14 cellular contexts compared by ENCODE assay signal in the genomic region with DNA sequence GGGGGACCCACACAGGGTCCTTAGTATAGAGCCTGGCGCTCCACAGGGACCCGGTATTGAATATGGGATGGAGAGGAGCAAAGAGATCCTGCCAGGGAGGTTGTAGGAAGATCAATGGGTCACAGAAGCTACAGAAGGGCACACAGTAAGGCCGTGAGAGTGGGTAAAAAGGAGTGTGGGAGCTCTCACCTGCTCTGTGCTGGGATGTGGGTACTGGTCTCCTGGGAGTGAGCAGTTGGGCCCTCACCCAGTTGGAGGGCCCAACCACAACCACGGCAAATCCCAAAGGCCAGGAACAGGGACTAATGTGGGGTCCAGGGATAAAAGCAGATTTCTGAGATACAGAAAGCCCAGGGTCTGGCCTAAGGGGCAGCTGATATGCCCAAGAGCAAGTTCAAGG. TPM values are rescaled to one million over a fixed set of nuclear protein-coding genes. Genes with fewer than 3 reads are reported as not detected.
A peak's percentile ranks its signal among the peaks of the same experiment; 100 is the strongest.
DNase-seq lines count a peak whose midpoint lies in the region; ATAC-seq and TF ChIP-seq lines count a peak whose summit lies in the region.
"Had no signal": no experiment of that assay in that cellular context is flagged by ENCODE, and none has a peak within 500 bp of the region (broad histone marks: within the 10 kb centered on the region; RNA-seq: fewer than 3 reads in every experiment).

No MANE protein-coding gene starts in this region.

- peak overlapping the region; percentile 14 to 37 for H3K27ac Mint-ChIP-seq in stimulated activated naive CD8-positive, alpha-beta T cell treated with anti-CD3 and anti-CD28 coated beads, Interleukin-15, amount 100 ng/mL, for 72 hours
- no peak overlapping the region for H3K27ac Mint-ChIP-seq in osteocyte (ENCODE audit: unreplicated experiment)

- intact Hi-C loops in adrenal gland (cut with DNase I) = loop anchor here in 1 of 2 donors (5.0 kb wide), 2 partner anchors 71 to 196 kb away; a partner anchor contains a TSS

- no peak for TF ChIP-seq POLR2A in adrenal gland (IDR thresholded peaks at IDR 0.05)

- H3K4me3 Mint-ChIP-seq in stimulated activated naive CD8-positive, alpha-beta T cell treated with anti-CD3 and anti-CD28 coated beads, Interleukin-15, amount 100 ng/mL, for 72 hours = no peak overlapping the region
- H3K4me3 Mint-ChIP-seq in osteocyte (ENCODE audit: unreplicated experiment) = no peak overlapping the region

- H3K9me3 Mint-ChIP-seq in stimulated activated naive CD8-positive, alpha-beta T cell treated with anti-CD3 and anti-CD28 coated beads, Interleukin-15, amount 100 ng/mL, for 72 hours = peaks cover 0 to 5% of the 10 kb centered on the region in 2 donors
- H3K9me3 Mint-ChIP-seq in osteocyte (ENCODE audit: unreplicated experiment) = no peaks in the 10 kb centered on the region

- POLR2A ChIA-PET in HEK293T (lab: Yijun Ruan, JAX) = no interaction called here

- peaks cover 25% of the 10 kb centered on the region for H3K4me1 Mint-ChIP-seq in stimulated activated naive CD8-positive, alpha-beta T cell treated with anti-CD3 and anti-CD28 coated beads, Interleukin-15, amount 100 ng/mL, for 72 hours
- H3K4me1 Mint-ChIP-seq in osteocyte (ENCODE audit: unreplicated experiment) = peaks cover 22% of the 10 kb centered on the region

- no peaks in the 10 kb centered on the region for H3K36me3 Mint-ChIP-seq in osteocyte (ENCODE audit: unreplicated experiment)

- no peak for ATAC-seq in stimulated activated naive CD8-positive, alpha-beta T cell treated with anti-CD3 and anti-CD28 coated beads, Interleukin-15, amount 100 ng/mL, for 72 hours
- no peak for ATAC-seq in stimulated activated naive CD8-positive, alpha-beta T cell treated with anti-CD3 and anti-CD28 coated beads, Interleukin-15, Interleukin-2, amounts not matched to agents 100 U/mL and 50 U/mL, for 24 hours
- ATAC-seq: Panc1 had no signal

- H3K27ac ChIP-seq in adrenal gland = no peak overlapping the region
- H3K27ac ChIP-seq: SJCRH30 had no signal

- H3K4me3 ChIP-seq in adrenal gland = no peak overlapping the region
- H3K4me3 ChIP-seq: HAP-1, SJCRH30 had no signal

- no peak for DNase-seq in stimulated activated naive CD8-positive, alpha-beta T cell treated with anti-CD3 and anti-CD28 coated beads, Interleukin-15, amount 100 ng/mL, for 72 hours
- no peak for DNase-seq in stimulated activated naive CD8-positive, alpha-beta T cell treated with anti-CD3 and anti-CD28 coated beads, Interleukin-15, Interleukin-2, amounts not matched to agents 100 U/mL and 50 U/mL, for 24 hours
- peak in 5 of 7 donors; percentile 5 to 25 (median 8) for DNase-seq in adrenal gland
- peak; percentile 38 for DNase-seq in osteocyte (ENCODE audit: extremely low spot score, unreplicated experiment)
- no peak for DNase-seq in COLO829 (ENCODE audit: low spot score)
- DNase-seq in HEK293T (ENCODE audit: extremely low spot score) = no peak
- no peak for DNase-seq in glomerular visceral epithelial cell (ENCODE audit: extremely low spot score)
- DNase-seq: COR-L47, DMS 273 treated with DMSO at 0.1 percent for 48 hours, DND-41, NCI-H1092 treated with DMSO at 0.1 percent for 48 hours, SJCRH30 had no signal

- H3K27me3 ChIP-seq in adrenal gland = no peaks in the 10 kb centered on the region
- H3K27me3 ChIP-seq: SJCRH30 had no signal

- no peaks in the 10 kb centered on the region for H3K9me3 ChIP-seq in adrenal gland (replicated peaks in 1 of 3)
- H3K9me3 ChIP-seq: HAP-1, SJCRH30 had no signal

- TF ChIP-seq CTCF in adrenal gland (IDR thresholded peaks at IDR 0.05) (no peak), osteocyte (IDR thresholded peaks at IDR 0.05) (no peak)

- 93 to 96% (median 95%) methylated on average over 4 of the region's 4 CpGs for WGBS in adrenal gland, 4 donors

- H3K36me3 ChIP-seq in adrenal gland (replicated peaks in 1 of 2) = no peaks in the 10 kb centered on the region
- H3K36me3 ChIP-seq: HAP-1, SJCRH30 had no signal

- peaks cover 5% of the 10 kb centered on the region in 2 donors for H3K4me1 ChIP-seq in adrenal gland (replicated peaks in 1 of 2)
- H3K4me1 ChIP-seq: SJCRH30 had no signal

- no peaks in the 10 kb centered on the region for H3K27me3 Mint-ChIP-seq in stimulated activated naive CD8-positive, alpha-beta T cell treated with anti-CD3 and anti-CD28 coated beads, Interleukin-15, amount 100 ng/mL, for 72 hours
- H3K27me3 Mint-ChIP-seq in osteocyte (ENCODE audit: unreplicated experiment) = no peaks in the 10 kb centered on the region

- CTCF ChIA-PET in HEK293T (lab: Yijun Ruan, JAX) = no interaction called here

TF ChIP-seq in HEK293T, 16 proteins besides CTCF, POLR2A, EP300 and RAD21:
- TF ChIP-seq FOXM1 (IDR thresholded peaks at IDR 0.05; ENCODE audit: borderline replicate concordance) (no peak), ZNF384 (IDR thresholded peaks at IDR 0.05) (no peak), NFRKB (IDR thresholded peaks at IDR 0.05) (no peak), SP1 (IDR thresholded peaks at IDR 0.05) (no peak), ELF4 (IDR thresholded peaks at IDR 0.05) (no peak), ARNT (IDR thresholded peaks at IDR 0.05) (no peak), L3MBTL2 (conservative IDR thresholded peaks at IDR 0.05) (no peak), LEF1 (IDR thresholded peaks at IDR 0.05; ENCODE audit: borderline replicate concordance) (no peak), SUZ12 (IDR thresholded peaks at IDR 0.05) (no peak), CTBP1 (IDR thresholded peaks at IDR 0.05; ENCODE audit: borderline replicate concordance) (no peak)
- TF ChIP-seq, protein P1, sequence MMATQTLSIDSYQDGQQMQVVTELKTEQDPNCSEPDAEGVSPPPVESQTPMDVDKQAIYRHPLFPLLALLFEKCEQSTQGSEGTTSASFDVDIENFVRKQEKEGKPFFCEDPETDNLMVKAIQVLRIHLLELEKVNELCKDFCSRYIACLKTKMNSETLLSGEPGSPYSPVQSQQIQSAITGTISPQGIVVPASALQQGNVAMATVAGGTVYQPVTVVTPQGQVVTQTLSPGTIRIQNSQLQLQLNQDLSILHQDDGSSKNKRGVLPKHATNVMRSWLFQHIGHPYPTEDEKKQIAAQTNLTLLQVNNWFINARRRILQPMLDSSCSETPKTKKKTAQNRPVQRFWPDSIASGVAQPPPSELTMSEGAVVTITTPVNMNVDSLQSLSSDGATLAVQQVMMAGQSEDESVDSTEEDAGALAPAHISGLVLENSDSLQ (IDR thresholded peaks at IDR 0.05) = no peak
TF ChIP-seq in HEK293T: peak in this region for 0.

RNA-seq across cellular contexts. Expression of a gene that starts 59.9 kb away (rescaled TPM):
- total RNA-seq in adrenal gland (1 to 10 TPM; 4.0 to 9.9 (median 5.8) TPM), osteocyte (14.5 and 14.8 TPM in 2 replicates)
- polyA plus RNA-seq in adrenal gland = 1 to 10 TPM; 2.7 to 9.0 (median 4.7) TPM

Comparison
In these comparisons a context has a peak if more than half of its experiments do, and no peak if none do; other contexts are left out.
1. DNase-seq: peak in adrenal gland (5 of 7) and osteocyte (single experiment); none in stimulated activated naive CD8-positive, alpha-beta T cell treated with anti-CD3 and anti-CD28 coated beads, Interleukin-15, amount 100 ng/mL, for 72 hours (0 of 2), stimulated activated naive CD8-positive, alpha-beta T cell treated with anti-CD3 and anti-CD28 coated beads, Interleukin-15, Interleukin-2, amounts not matched to agents 100 U/mL and 50 U/mL, for 24 hours (single experiment), COLO829 (single experiment), HEK293T (single experiment) and glomerular visceral epithelial cell (single experiment).